8 cellular contexts compared by ENCODE assay signal in genomic region chr2:74555610-74556103, GRCh38. TPM values are rescaled to one million over a fixed set of nuclear protein-coding genes. Genes with fewer than 3 reads are reported as not detected.
DNase-seq lines count a peak whose midpoint lies in the region; ATAC-seq and TF ChIP-seq lines count a peak whose summit lies in the region.

No MANE protein-coding gene starts in this region.

- H3K9me3 ChIP-seq in T-helper 17 cell (ENCODE audit: control insufficient read depth, low read length, poor library complexity, severe bottlenecking) (no peaks in the 10 kb centered on the region), right atrium auricular region (no peaks in the 10 kb centered on the region), sigmoid colon (no peaks in the 10 kb centered on the region)

- H3K27ac ChIP-seq in right atrium auricular region, result peak overlapping the region in 1 of 2 donors; percentile 89
- peak overlapping the region; percentile 88 to 92 (median 89) for H3K27ac ChIP-seq in sigmoid colon
- no peak overlapping the region for H3K27ac ChIP-seq in foreskin keratinocyte

- TF ChIP-seq CTCF in GM12875 (IDR thresholded peaks at IDR 0.05; ENCODE audit: borderline replicate concordance, insufficient read depth, low read depth, low read length), result no peak
- TF ChIP-seq CTCF in right atrium auricular region (IDR thresholded peaks at IDR 0.05), result no peak
- TF ChIP-seq CTCF in sigmoid colon (IDR thresholded peaks at IDR 0.05), result no peak
- TF ChIP-seq CTCF in GM10248 (IDR thresholded peaks at IDR 0.05; ENCODE audit: control extremely low read depth, extremely low read depth, low read depth, missing control alignments), result no peak
- TF ChIP-seq CTCF in foreskin keratinocyte (conservative IDR thresholded peaks at IDR 0.05), result no peak

- H3K4me1 ChIP-seq in right atrium auricular region (peaks cover 0 to 17% of the 10 kb centered on the region in 2 donors), sigmoid colon (peaks cover 0 to 20% (median 14%) of the 10 kb centered on the region in 4 donors), foreskin keratinocyte (no peaks in the 10 kb centered on the region)

- peak overlapping the region; percentile 91 for H3K4me3 Mint-ChIP-seq in T-helper 17 cell

- no peaks in the 10 kb centered on the region for H3K27me3 ChIP-seq in right atrium auricular region
- H3K27me3 ChIP-seq in sigmoid colon, result no peaks in the 10 kb centered on the region
- H3K27me3 ChIP-seq in foreskin keratinocyte, result peaks cover 14% of the 10 kb centered on the region

- WGBS in sigmoid colon, 2 donors, result 72 to 75% methylated on average over 17 of the region's 17 CpGs

- peaks cover 5% of the 10 kb centered on the region for H3K36me3 Mint-ChIP-seq in T-helper 17 cell (ENCODE audit: low read depth)

- H3K36me3 ChIP-seq in right atrium auricular region, result no peaks in the 10 kb centered on the region
- no peaks in the 10 kb centered on the region for H3K36me3 ChIP-seq in sigmoid colon

- CTCF ChIA-PET in GM10248 (lab: Yijun Ruan, JAX), result interaction anchor here (0.9 to 3.8 kb wide), 6 partner anchors 9 to 32 kb away, joined by 3 to 26 read pairs (median 4); no protein-coding TSS in a partner anchor

- no peak for TF ChIP-seq EP300 in sigmoid colon (IDR thresholded peaks at IDR 0.05)

- DNase-seq in T-helper 17 cell, result no peak
- no peak for DNase-seq in right atrium auricular region (ENCODE audit: low spot score)
- peak; percentile 71 for DNase-seq in sigmoid colon
- DNase-seq in GM10248 (ENCODE audit: extremely low spot score), result no peak
- DNase-seq in foreskin keratinocyte, result no peak

- H3K4me3 ChIP-seq in GM12875 (ENCODE audit: low read depth, low read length), result peak overlapping the region; percentile 98
- H3K4me3 ChIP-seq in right atrium auricular region, result peak overlapping the region; percentile 68 to 71
- H3K4me3 ChIP-seq in sigmoid colon, result peak overlapping the region; percentile 57 to 79 (median 68)

- no peak for TF ChIP-seq POLR2A in sigmoid colon (IDR thresholded peaks at IDR 0.05)

- H3K4me1 Mint-ChIP-seq in T-helper 17 cell, result peaks cover 29% of the 10 kb centered on the region

- peaks cover 21% of the 10 kb centered on the region for H3K27me3 Mint-ChIP-seq in T-helper 17 cell

- intact Hi-C loops in sigmoid colon (cut with DNase I), result loop anchor here (2.0 kb wide), 3 partner anchors 27 to 73 kb away; partner anchors contain the start of genes AUP1, CCDC142, HTRA2 and TTC31

- ATAC-seq in T-helper 17 cell (no peak), foreskin keratinocyte (no peak), HG03135 (IDR thresholded peaks at IDR 0.05; ENCODE audit: unreplicated experiment) (no peak), HG03442 (IDR thresholded peaks at IDR 0.05; ENCODE audit: unreplicated experiment) (no peak)

- POLR2A ChIA-PET in GM10248 (lab: Yijun Ruan, JAX), result no interaction called here

- peak overlapping the region; percentile 92 for H3K27ac Mint-ChIP-seq in T-helper 17 cell

RNA-seq across cellular contexts. Expression of gene DOK1, which starts 1.1 kb away (rescaled TPM):
- total RNA-seq in T-helper 17 cell (10 to 100 TPM in 1 of 2 donors, 1 to 10 TPM in 1; 8.3 to 14.6 TPM), right atrium auricular region (10 to 100 TPM in 1 of 2 donors, 1 to 10 TPM in 1; 4.9 to 10.3 TPM), sigmoid colon (10 to 100 TPM; 16.1 to 21.4 (median 18.1) TPM), foreskin keratinocyte (4.3 and 4.5 TPM in 2 replicates)
- polyA plus RNA-seq in sigmoid colon (10 to 100 TPM; 17.1 to 24.9 (median 22.8) TPM), foreskin keratinocyte (5.4 and 6.1 TPM in 2 replicates)

RNA-seq across cellular contexts. Expression of gene LOXL3, which starts 1.9 kb away (rescaled TPM):
- total RNA-seq in T-helper 17 cell (1 to 10 TPM in 1 of 2 donors, under 1 TPM in 1; 0.75 to 2.0 TPM), right atrium auricular region (1 to 10 TPM; 3.2 to 3.9 TPM), sigmoid colon (1 to 10 TPM; 5.4 to 7.9 (median 7.8) TPM), foreskin keratinocyte (1.4 and 1.9 TPM in 2 replicates)
- polyA plus RNA-seq in sigmoid colon (1 to 10 TPM in 2 of 3 donors, under 1 TPM in 1; 0.60 to 3.5 (median 1.8) TPM), foreskin keratinocyte (1.2 and 1.8 TPM in 2 replicates)

RNA-seq across cellular contexts. Expression of gene HTRA2, which starts 25.9 kb away (rescaled TPM):
- total RNA-seq in T-helper 17 cell, result 10 to 100 TPM; 18.5 to 21.4 TPM
- 10 to 100 TPM; 16.0 to 27.3 TPM for total RNA-seq in right atrium auricular region
- total RNA-seq in sigmoid colon, result 10 to 100 TPM; 28.2 to 39.3 (median 31.8) TPM
- 10 to 100 TPM; 19.7 to 39.8 (median 22.8) TPM for polyA plus RNA-seq in sigmoid colon
- total RNA-seq in foreskin keratinocyte, result 35.6 and 37.1 TPM in 2 replicates
- 39.8 and 40.3 TPM in 2 replicates for polyA plus RNA-seq in foreskin keratinocyte

RNA-seq across cellular contexts. Expression of gene AUP1, which starts 26.2 kb away (rescaled TPM):
- 100 to 1,000 TPM; 139 to 153 TPM for total RNA-seq in T-helper 17 cell
- total RNA-seq in right atrium auricular region, result 10 to 100 TPM; 55.2 to 80.9 TPM
- 100 to 1,000 TPM in 1 of 4 donors, 10 to 100 TPM in 3; 76.5 to 133 (median 83.1) TPM for total RNA-seq in sigmoid colon
- polyA plus RNA-seq in sigmoid colon, result 100 to 1,000 TPM in 1 of 3 donors, 10 to 100 TPM in 2; 46.5 to 178 (median 47.4) TPM
- 138 and 144 TPM in 2 replicates for total RNA-seq in foreskin keratinocyte
- polyA plus RNA-seq in foreskin keratinocyte, result 177 and 180 TPM in 2 replicates

RNA-seq across cellular contexts. Expression of gene DQX1, which starts 29.6 kb away (rescaled TPM):
- total RNA-seq in T-helper 17 cell, result under 1 TPM in 1 of 2 donors, not detected in 1; 0.23 TPM
- not detected for total RNA-seq in right atrium auricular region
- not detected for total RNA-seq in sigmoid colon
- 10 to 100 TPM in 2 of 3 donors, 1 to 10 TPM in 1; 7.2 to 15.6 (median 13.2) TPM for polyA plus RNA-seq in sigmoid colon
- 2.5 and 4.2 TPM in 2 replicates for total RNA-seq in foreskin keratinocyte
- polyA plus RNA-seq in foreskin keratinocyte, result 2.2 and 3.1 TPM in 2 replicates
